Comparison of ENCODE assay signal across 11 cellular contexts in the genomic region with DNA sequence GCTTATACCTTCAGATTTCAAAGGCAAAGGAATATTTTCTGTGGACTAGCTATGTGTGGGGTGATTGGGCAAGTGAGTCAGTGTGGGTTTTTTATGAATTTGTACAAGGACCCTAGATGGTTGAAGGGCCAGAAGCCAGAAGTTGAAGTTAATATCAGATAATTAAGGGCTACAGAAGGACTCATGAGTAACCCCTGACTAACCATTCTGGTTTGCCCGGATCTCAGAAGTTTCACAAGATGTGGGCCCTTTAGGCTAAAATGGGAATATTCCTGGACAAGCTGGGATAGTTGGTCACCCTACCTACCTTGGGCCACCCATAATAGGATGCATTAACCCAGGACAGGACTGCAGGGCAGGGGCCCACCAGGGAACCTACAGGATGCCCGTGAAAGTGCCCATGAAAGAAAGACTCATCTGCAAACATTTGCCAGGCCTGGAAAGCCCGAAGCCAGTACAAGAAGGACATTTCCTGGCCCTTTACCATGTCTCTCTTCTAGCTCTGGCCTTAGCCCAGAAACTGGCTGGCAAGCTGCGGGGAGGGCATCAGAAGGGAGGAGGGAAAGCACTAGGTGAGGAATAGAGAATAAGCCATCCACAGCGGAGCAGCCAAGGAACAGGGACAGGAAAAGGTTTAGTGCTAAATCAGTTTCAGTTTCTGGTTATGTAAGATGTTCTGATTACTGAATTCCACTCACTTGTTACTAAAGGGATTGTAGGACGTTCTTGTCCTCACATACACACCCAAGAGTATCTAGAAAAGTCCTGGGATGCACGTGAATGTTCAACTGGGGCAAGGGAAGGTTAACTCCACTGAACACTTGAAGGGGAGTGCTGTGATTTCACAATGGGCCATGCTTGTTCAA. TPM values are rescaled to one million over a fixed set of nuclear protein-coding genes. Genes with fewer than 3 reads are reported as not detected.
DNase-seq lines count a peak whose midpoint lies in the region; ATAC-seq and TF ChIP-seq lines count a peak whose summit lies in the region.
"Had no signal": no experiment of that assay in that cellular context is flagged by ENCODE, and none has a peak within 500 bp of the region (broad histone marks: within the 10 kb centered on the region; RNA-seq: fewer than 3 reads in every experiment).

No MANE protein-coding gene starts in this region.

- no peaks in the 10 kb centered on the region for H3K9me3 ChIP-seq in lower lobe of right lung
- H3K9me3 ChIP-seq in colonic mucosa: no peaks in the 10 kb centered on the region

- no peaks in the 10 kb centered on the region for H3K27me3 ChIP-seq in lower lobe of right lung (ENCODE audit: low read depth)
- H3K27me3 ChIP-seq in colonic mucosa: no peaks in the 10 kb centered on the region
- H3K27me3 ChIP-seq: cardiac muscle cell, stomach had no signal

- no peaks in the 10 kb centered on the region for H3K27me3 Mint-ChIP-seq in WTC11 (ENCODE audit: low read depth)

- H3K4me3 ChIP-seq in lower lobe of right lung (no peak overlapping the region), colonic mucosa (no peak overlapping the region)
- H3K4me3 ChIP-seq: cardiac muscle cell, stomach had no signal

- H3K9ac ChIP-seq in colonic mucosa (ENCODE audit: low read depth in 2 of 2, low read length in 2 of 2): no peak overlapping the region
- H3K9ac ChIP-seq: KMS-11 had no signal

- H3K36me3 ChIP-seq in lower lobe of right lung (no peaks in the 10 kb centered on the region), colonic mucosa (no peaks in the 10 kb centered on the region)
- H3K36me3 ChIP-seq: cardiac muscle cell, stomach had no signal

- peak; percentile 76 to 88 for ATAC-seq in lower lobe of right lung
- ATAC-seq in GM21528 (IDR thresholded peaks at IDR 0.05; ENCODE audit: low FRiP score, unreplicated experiment): no peak
- ATAC-seq in WTC11: no peak
- no peak for ATAC-seq in HG02938 (IDR thresholded peaks at IDR 0.05; ENCODE audit: unreplicated experiment)

- peaks cover 11% of the 10 kb centered on the region for H3K36me3 Mint-ChIP-seq in WTC11

- intact Hi-C loops in lower lobe of right lung (cut with DNase I) (no loop called here), colonic mucosa (cut with DNase I) (no loop called here)

- H3K27ac ChIP-seq in lower lobe of right lung (peak overlapping the region; percentile 70), colonic mucosa (no peak overlapping the region)
- H3K27ac ChIP-seq: cardiac muscle cell, KMS-11, stomach had no signal

- DNase-seq in AG08396 (ENCODE audit: low spot score) (peak; percentile 23), HS-5 (ENCODE audit: low read depth) (peak; percentile 78), cerebellum (ENCODE audit: low spot score) (peak; percentile 74), lower lobe of right lung (no peak), colonic mucosa (no peak), WTC11 (ENCODE audit: low spot score) (no peak)
- DNase-seq: stomach had no signal

- TF ChIP-seq CTCF in lower lobe of right lung (IDR thresholded peaks at IDR 0.05) (no peak), colonic mucosa (IDR thresholded peaks at IDR 0.05) (no peak), WTC11 (IDR thresholded peaks at IDR 0.05) (no peak)

- peaks cover 12% of the 10 kb centered on the region for H3K9me3 Mint-ChIP-seq in WTC11

- H3K4me1 ChIP-seq in lower lobe of right lung (peaks cover 27% of the 10 kb centered on the region), colonic mucosa (no peaks in the 10 kb centered on the region)

- H3K4me1 Mint-ChIP-seq in WTC11: peaks cover 6% of the 10 kb centered on the region

- CTCF ChIA-PET in WTC11 (lab: Charles Lee): no interaction called here

- no peak overlapping the region for H3K4me3 Mint-ChIP-seq in WTC11

- H3K27ac Mint-ChIP-seq in WTC11: no peak overlapping the region

- POLR2A ChIA-PET in WTC11 (lab: Charles Lee): interaction anchor here (0.5 kb wide), 1 partner anchor 494 kb away, joined by 4 read pairs; no protein-coding TSS in a partner anchor

TF ChIP-seq in WTC11, 78 proteins besides CTCF, POLR2A, EP300 and RAD21 (continues in another document):
- TF ChIP-seq, protein P1, sequence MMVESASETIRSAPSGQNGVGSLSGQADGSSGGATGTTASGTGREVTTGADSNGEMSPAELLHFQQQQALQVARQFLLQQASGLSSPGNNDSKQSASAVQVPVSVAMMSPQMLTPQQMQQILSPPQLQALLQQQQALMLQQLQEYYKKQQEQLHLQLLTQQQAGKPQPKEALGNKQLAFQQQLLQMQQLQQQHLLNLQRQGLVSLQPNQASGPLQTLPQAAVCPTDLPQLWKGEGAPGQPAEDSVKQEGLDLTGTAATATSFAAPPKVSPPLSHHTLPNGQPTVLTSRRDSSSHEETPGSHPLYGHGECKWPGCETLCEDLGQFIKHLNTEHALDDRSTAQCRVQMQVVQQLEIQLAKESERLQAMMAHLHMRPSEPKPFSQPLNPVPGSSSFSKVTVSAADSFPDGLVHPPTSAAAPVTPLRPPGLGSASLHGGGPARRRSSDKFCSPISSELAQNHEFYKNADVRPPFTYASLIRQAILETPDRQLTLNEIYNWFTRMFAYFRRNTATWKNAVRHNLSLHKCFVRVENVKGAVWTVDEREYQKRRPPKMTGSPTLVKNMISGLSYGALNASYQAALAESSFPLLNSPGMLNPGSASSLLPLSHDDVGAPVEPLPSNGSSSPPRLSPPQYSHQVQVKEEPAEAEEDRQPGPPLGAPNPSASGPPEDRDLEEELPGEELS (CRISPR knock-in tag; IDR thresholded peaks at IDR 0.05): no peak
- TF ChIP-seq NFYB (CRISPR knock-in tag; conservative IDR thresholded peaks at IDR 0.05; ENCODE audit: low read depth): no peak
- no peak for TF ChIP-seq KAT7 (CRISPR knock-in tag; IDR thresholded peaks at IDR 0.05; ENCODE audit: borderline replicate concordance)
- TF ChIP-seq, protein P2, sequence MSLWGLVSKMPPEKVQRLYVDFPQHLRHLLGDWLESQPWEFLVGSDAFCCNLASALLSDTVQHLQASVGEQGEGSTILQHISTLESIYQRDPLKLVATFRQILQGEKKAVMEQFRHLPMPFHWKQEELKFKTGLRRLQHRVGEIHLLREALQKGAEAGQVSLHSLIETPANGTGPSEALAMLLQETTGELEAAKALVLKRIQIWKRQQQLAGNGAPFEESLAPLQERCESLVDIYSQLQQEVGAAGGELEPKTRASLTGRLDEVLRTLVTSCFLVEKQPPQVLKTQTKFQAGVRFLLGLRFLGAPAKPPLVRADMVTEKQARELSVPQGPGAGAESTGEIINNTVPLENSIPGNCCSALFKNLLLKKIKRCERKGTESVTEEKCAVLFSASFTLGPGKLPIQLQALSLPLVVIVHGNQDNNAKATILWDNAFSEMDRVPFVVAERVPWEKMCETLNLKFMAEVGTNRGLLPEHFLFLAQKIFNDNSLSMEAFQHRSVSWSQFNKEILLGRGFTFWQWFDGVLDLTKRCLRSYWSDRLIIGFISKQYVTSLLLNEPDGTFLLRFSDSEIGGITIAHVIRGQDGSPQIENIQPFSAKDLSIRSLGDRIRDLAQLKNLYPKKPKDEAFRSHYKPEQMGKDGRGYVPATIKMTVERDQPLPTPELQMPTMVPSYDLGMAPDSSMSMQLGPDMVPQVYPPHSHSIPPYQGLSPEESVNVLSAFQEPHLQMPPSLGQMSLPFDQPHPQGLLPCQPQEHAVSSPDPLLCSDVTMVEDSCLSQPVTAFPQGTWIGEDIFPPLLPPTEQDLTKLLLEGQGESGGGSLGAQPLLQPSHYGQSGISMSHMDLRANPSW (CRISPR knock-in tag; conservative IDR thresholded peaks at IDR 0.05; ENCODE audit: low read depth): no peak
- no peak for TF ChIP-seq HMGA2 (CRISPR knock-in tag; IDR thresholded peaks at IDR 0.05)
- TF ChIP-seq, protein P3, sequence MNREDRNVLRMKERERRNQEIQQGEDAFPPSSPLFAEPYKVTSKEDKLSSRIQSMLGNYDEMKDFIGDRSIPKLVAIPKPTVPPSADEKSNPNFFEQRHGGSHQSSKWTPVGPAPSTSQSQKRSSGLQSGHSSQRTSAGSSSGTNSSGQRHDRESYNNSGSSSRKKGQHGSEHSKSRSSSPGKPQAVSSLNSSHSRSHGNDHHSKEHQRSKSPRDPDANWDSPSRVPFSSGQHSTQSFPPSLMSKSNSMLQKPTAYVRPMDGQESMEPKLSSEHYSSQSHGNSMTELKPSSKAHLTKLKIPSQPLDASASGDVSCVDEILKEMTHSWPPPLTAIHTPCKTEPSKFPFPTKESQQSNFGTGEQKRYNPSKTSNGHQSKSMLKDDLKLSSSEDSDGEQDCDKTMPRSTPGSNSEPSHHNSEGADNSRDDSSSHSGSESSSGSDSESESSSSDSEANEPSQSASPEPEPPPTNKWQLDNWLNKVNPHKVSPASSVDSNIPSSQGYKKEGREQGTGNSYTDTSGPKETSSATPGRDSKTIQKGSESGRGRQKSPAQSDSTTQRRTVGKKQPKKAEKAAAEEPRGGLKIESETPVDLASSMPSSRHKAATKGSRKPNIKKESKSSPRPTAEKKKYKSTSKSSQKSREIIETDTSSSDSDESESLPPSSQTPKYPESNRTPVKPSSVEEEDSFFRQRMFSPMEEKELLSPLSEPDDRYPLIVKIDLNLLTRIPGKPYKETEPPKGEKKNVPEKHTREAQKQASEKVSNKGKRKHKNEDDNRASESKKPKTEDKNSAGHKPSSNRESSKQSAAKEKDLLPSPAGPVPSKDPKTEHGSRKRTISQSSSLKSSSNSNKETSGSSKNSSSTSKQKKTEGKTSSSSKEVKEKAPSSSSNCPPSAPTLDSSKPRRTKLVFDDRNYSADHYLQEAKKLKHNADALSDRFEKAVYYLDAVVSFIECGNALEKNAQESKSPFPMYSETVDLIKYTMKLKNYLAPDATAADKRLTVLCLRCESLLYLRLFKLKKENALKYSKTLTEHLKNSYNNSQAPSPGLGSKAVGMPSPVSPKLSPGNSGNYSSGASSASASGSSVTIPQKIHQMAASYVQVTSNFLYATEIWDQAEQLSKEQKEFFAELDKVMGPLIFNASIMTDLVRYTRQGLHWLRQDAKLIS (CRISPR knock-in tag; IDR thresholded peaks at IDR 0.05; ENCODE audit: borderline replicate concordance): no peak
- TF ChIP-seq, protein P4, sequence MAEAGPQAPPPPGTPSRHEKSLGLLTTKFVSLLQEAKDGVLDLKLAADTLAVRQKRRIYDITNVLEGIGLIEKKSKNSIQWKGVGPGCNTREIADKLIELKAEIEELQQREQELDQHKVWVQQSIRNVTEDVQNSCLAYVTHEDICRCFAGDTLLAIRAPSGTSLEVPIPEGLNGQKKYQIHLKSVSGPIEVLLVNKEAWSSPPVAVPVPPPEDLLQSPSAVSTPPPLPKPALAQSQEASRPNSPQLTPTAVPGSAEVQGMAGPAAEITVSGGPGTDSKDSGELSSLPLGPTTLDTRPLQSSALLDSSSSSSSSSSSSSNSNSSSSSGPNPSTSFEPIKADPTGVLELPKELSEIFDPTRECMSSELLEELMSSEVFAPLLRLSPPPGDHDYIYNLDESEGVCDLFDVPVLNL (CRISPR knock-in tag; IDR thresholded peaks at IDR 0.05; ENCODE audit: borderline replicate concordance, low read depth): no peak
- no peak for TF ChIP-seq TCF7 (CRISPR knock-in tag; IDR thresholded peaks at IDR 0.05; ENCODE audit: low read depth)
- no peak for TF ChIP-seq RELA (CRISPR knock-in tag; IDR thresholded peaks at IDR 0.05; ENCODE audit: borderline replicate concordance)

RNA-seq across cellular contexts. Expression of a gene that starts 33.6 kb away (rescaled TPM):
- total RNA-seq in cerebellum (not detected), lower lobe of right lung (not detected), colonic mucosa (10 to 100 TPM; 55.8 to 81.3 TPM), WTC11 (2021) (0.14 TPM in 1 of 3 replicates, not detected in the others)
- total RNA-seq: cardiac muscle cell had no signal

RNA-seq across cellular contexts. Expression of a gene that starts 44.4 kb away (rescaled TPM):
- total RNA-seq in cerebellum: 1.2 TPM
- 24.5 TPM for total RNA-seq in lower lobe of right lung
- 10 to 100 TPM; 25.5 to 40.5 TPM for total RNA-seq in colonic mucosa
- 2.7 to 3.6 TPM (median 2.7 TPM) in 3 replicates for total RNA-seq in WTC11 (2021)
- total RNA-seq: cardiac muscle cell had no signal

Comparison
In these comparisons a context has a peak if more than half of its experiments do, and no peak if none do; other contexts are left out.
1. DNase-seq: peak in AG08396 (single experiment), HS-5 (single experiment) and cerebellum (single experiment); none in lower lobe of right lung (single experiment), colonic mucosa (single experiment) and WTC11 (single experiment).
2. ATAC-seq: peak in lower lobe of right lung (2 of 2); none in GM21528 (single experiment), WTC11 (single experiment) and HG02938 (single experiment).
3. RNA of a gene that starts 33.6 kb away (total RNA-seq): 55.8 to 81.3 TPM in colonic mucosa; 0.14 TPM in WTC11, not detected in cerebellum (single experiment) and not detected in lower lobe of right lung (single experiment); every median in the first group is over 10 times any median in the second.